Comparison of ENCODE assay signal across 16 cellular contexts in the genomic region with DNA sequence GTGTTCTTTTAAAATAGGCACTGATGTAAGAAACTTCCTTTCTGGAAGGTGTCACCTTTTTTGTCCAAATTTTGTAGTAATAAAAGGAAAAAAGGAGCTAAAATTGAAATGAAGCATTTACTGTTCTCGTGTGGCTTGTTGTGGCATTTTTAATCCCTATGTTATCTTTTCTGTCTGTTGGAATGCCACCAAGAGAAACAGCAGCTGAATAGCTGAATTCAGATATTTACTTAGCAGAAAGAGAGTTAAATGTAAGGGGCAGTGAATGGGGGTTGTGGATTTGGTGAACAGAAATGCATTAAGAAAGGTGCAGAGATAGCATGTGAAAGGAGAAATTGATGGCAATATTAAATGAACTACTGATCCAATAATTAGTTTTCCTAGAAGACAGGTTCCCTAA.
DNase-seq lines count a peak whose midpoint lies in the region.
"Had no signal": no experiment of that assay in that cellular context is flagged by ENCODE, and none has a peak within 500 bp of the region (broad histone marks: within the 10 kb centered on the region; RNA-seq: fewer than 3 reads in every experiment).

No MANE protein-coding gene starts in this region.

- no peak overlapping the region for H3K23ac ChIP-seq in mesendoderm (ENCODE audit: low read length)

- no peak overlapping the region for H2BK15ac ChIP-seq in mesendoderm (replicated peaks; ENCODE audit: low read depth)

- no peak overlapping the region for H2AK5ac ChIP-seq in mesendoderm (ENCODE audit: low read length)

- H3K4me1 ChIP-seq in ACC112 (ENCODE audit: control insufficient read depth, insufficient read depth, low read length, unreplicated experiment) (peaks cover 6% of the 10 kb centered on the region), mesendoderm (ENCODE audit: control insufficient read depth, low read depth, low read length) (no peaks in the 10 kb centered on the region)
- H3K4me1 ChIP-seq: BLaER1 treated with 17β-estradiol and CSF1 and Interleukin-3, amounts not matched to agents 10 nM and 100 nM had no signal

- DNase-seq in OCI-M1 (lab: John Stamatoyannopoulos, UW) = peak; percentile 18
- DNase-seq in brain pericyte (ENCODE audit: low read depth, low spot score) = peak; percentile 21
- DNase-seq in mesendoderm = peak; percentile 16
- no peak for DNase-seq in middle frontal gyrus (ENCODE audit: extremely low spot score, low spot score)
- DNase-seq in AML-193 (lab: John Stamatoyannopoulos, UW) = no peak
- DNase-seq in foreskin melanocyte = no peak
- no peak for DNase-seq in NCI-H187 (lab: John Stamatoyannopoulos, UW)
- DNase-seq: MV-4-11, NCI-H1417, NCI-H1930, NCI-H2171 treated with DMSO at 0.1 percent for 48 hours, NCI-H82, SIG-M5 had no signal

- WGBS in mesendoderm (ENCODE audit: extremely low coverage, insufficient coverage, low lambda C conversion rate) = no CpG with 5 or more reads among the region's 1 CpG

- H2BK5ac ChIP-seq in mesendoderm (ENCODE audit: low read length) = no peak overlapping the region

- no peak overlapping the region for H2BK120ac ChIP-seq in mesendoderm (ENCODE audit: low read depth, low read length)

- peak overlapping the region; percentile 87 for H2AFZ ChIP-seq in ACC112 (ENCODE audit: low read length, unreplicated experiment)

- H3K79me2 ChIP-seq in ACC112 (ENCODE audit: control insufficient read depth, insufficient read depth, low read length, unreplicated experiment) (no peaks in the 10 kb centered on the region), mesendoderm (ENCODE audit: control insufficient read depth, insufficient read depth, low read length) (no peaks in the 10 kb centered on the region)

- H3K4me3 ChIP-seq in ACC112 (ENCODE audit: low read depth, low read length) (no peak overlapping the region), mesendoderm (ENCODE audit: low read length) (no peak overlapping the region)
- H3K4me3 ChIP-seq: BLaER1 treated with 17β-estradiol and CSF1 and Interleukin-3, amounts not matched to agents 10 nM and 100 nM had no signal

- H3K56ac ChIP-seq in mesendoderm (ENCODE audit: low read length) = no peak overlapping the region

- no peak overlapping the region for H4K8ac ChIP-seq in mesendoderm (ENCODE audit: low read depth, low read length)

- H4K5ac ChIP-seq in mesendoderm (ENCODE audit: low read length) = no peak overlapping the region

- H3K27ac ChIP-seq in ACC112 (ENCODE audit: low read depth, low read length) (no peak overlapping the region), mesendoderm (ENCODE audit: low read depth, low read length) (no peak overlapping the region)
- H3K27ac ChIP-seq: BLaER1 treated with 17β-estradiol and CSF1 and Interleukin-3, amounts not matched to agents 10 nM and 100 nM; HL-60 had no signal

- no peaks in the 10 kb centered on the region for H3K79me1 ChIP-seq in mesendoderm (ENCODE audit: low read length)

- no peak overlapping the region for H3K4me2 ChIP-seq in mesendoderm (ENCODE audit: low read length)
- H3K4me2 ChIP-seq: BLaER1 treated with 17β-estradiol and CSF1 and Interleukin-3, amounts not matched to agents 10 nM and 100 nM had no signal

- H3K4ac ChIP-seq in mesendoderm (ENCODE audit: low read depth, low read length) = no peak overlapping the region

- no peak overlapping the region for H3K9ac ChIP-seq in mesendoderm (ENCODE audit: low read length)
- H3K9ac ChIP-seq: BLaER1 treated with 17β-estradiol and CSF1 and Interleukin-3, amounts not matched to agents 10 nM and 100 nM had no signal

- H3K18ac ChIP-seq in mesendoderm (ENCODE audit: low read length) = no peak overlapping the region

- H3K27me3 ChIP-seq in ACC112 (ENCODE audit: insufficient read depth, low read length) (no peaks in the 10 kb centered on the region), mesendoderm (ENCODE audit: insufficient read depth, low read length, poor library complexity) (no peaks in the 10 kb centered on the region)
- H3K27me3 ChIP-seq: BLaER1 treated with 17β-estradiol and CSF1 and Interleukin-3, amounts not matched to agents 10 nM and 100 nM had no signal

- no peaks in the 10 kb centered on the region for H3K36me3 ChIP-seq in ACC112 (ENCODE audit: insufficient read depth, low read length)
- no peaks in the 10 kb centered on the region for H3K36me3 ChIP-seq in mesendoderm (ENCODE audit: control insufficient read depth, insufficient read depth, low read length)
- H3K36me3 ChIP-seq: BLaER1 treated with 17β-estradiol and CSF1 and Interleukin-3, amounts not matched to agents 10 nM and 100 nM had no signal

Comparison
In these comparisons a context has a peak if more than half of its experiments do, and no peak if none do; other contexts are left out.
1. DNase-seq: peak in OCI-M1 (single experiment), brain pericyte (single experiment) and mesendoderm (single experiment); none in middle frontal gyrus (single experiment), AML-193 (0 of 2), foreskin melanocyte (single experiment) and NCI-H187 (0 of 2).